Comparison of ENCODE assay signal across 8 cellular contexts in the genomic region with DNA sequence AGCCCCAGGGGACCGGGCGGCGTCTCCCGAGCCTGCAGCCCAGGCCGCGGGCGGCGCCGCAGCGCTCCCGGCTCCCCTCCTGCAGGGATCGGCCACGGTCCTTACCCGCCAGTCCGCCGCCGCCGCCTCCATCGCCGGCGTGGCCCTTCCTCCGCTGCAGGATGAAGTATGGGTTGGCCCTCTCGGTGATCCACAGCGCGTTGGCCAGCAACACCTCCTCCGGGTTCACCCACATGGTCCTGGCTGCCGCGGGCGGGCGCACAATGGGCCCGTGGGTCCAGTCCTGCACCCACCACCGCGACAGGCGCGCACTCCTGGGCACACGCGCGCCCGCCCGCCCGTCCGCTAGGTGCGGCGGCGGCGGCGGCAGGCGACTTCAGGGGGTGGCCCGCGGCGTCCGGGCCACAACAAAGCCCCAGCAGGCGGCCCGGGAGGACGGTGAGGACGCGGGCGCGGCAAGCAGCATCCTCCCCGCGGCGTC. TPM values are rescaled to one million over a fixed set of nuclear protein-coding genes. Genes with fewer than 3 reads are reported as not detected.
A peak's percentile ranks its signal among the peaks of the same experiment; 100 is the strongest.
DNase-seq lines count a peak whose midpoint lies in the region; ATAC-seq and TF ChIP-seq lines count a peak whose summit lies in the region.

No MANE protein-coding gene starts in this region.

- H3K36me3 Mint-ChIP-seq in activated CD8-positive, alpha-beta T cell treated with anti-CD3 and anti-CD28 coated beads for 36 hours (ENCODE audit: low read depth): no peaks in the 10 kb centered on the region
- peaks cover 33% of the 10 kb centered on the region for H3K36me3 Mint-ChIP-seq in nephron progenitor cell (ENCODE audit: low read depth)
- H3K36me3 Mint-ChIP-seq in CD8-positive, alpha-beta T cell: no peaks in the 10 kb centered on the region

- peak; percentile 65 for ATAC-seq in GM21390 (IDR thresholded peaks at IDR 0.05; ENCODE audit: unreplicated experiment)
- peak; percentile 68 for ATAC-seq in activated CD8-positive, alpha-beta T cell treated with anti-CD3 and anti-CD28 coated beads for 36 hours
- ATAC-seq in CD8-positive, alpha-beta T cell: no peak

- CTCF ChIA-PET in activated CD8-positive, alpha-beta T cell treated with anti-CD3 and anti-CD28 coated beads for 36 hours (lab: Charles Lee): interaction anchor here (1.2 kb wide), 1 partner anchor 396 kb away, joined by 3 read pairs; no protein-coding TSS in a partner anchor
- CTCF ChIA-PET in CD8-positive, alpha-beta T cell (lab: Charles Lee): no interaction called here

- no peaks in the 10 kb centered on the region for H3K9me3 Mint-ChIP-seq in activated CD8-positive, alpha-beta T cell treated with anti-CD3 and anti-CD28 coated beads for 36 hours
- peaks cover 14% of the 10 kb centered on the region for H3K9me3 Mint-ChIP-seq in nephron progenitor cell
- H3K9me3 Mint-ChIP-seq in CD8-positive, alpha-beta T cell: no peaks in the 10 kb centered on the region

- no peaks in the 10 kb centered on the region for H3K36me3 ChIP-seq in CD8-positive, alpha-beta T cell (ENCODE audit: insufficient read depth, low read length)

- no peak overlapping the region for H3K27ac ChIP-seq in HL-60 (replicated peaks)
- no peak overlapping the region for H3K27ac ChIP-seq in CD8-positive, alpha-beta T cell (ENCODE audit: low read depth, low read length)

- no peaks in the 10 kb centered on the region for H3K9me3 ChIP-seq in CD8-positive, alpha-beta T cell (ENCODE audit: low read length)

- TF ChIP-seq CTCF in HL-60 (IDR thresholded peaks at IDR 0.05; ENCODE audit: insufficient read depth, low read length): no peak
- no peak for TF ChIP-seq CTCF in activated CD8-positive, alpha-beta T cell treated with anti-CD3 and anti-CD28 coated beads for 36 hours (IDR thresholded peaks at IDR 0.05)
- TF ChIP-seq CTCF in nephron progenitor cell (IDR thresholded peaks at IDR 0.05): no peak
- TF ChIP-seq CTCF in CD8-positive, alpha-beta T cell (IDR thresholded peaks at IDR 0.05): no peak

- peaks cover 36% of the 10 kb centered on the region for H3K27me3 Mint-ChIP-seq in activated CD8-positive, alpha-beta T cell treated with anti-CD3 and anti-CD28 coated beads for 36 hours
- no peaks in the 10 kb centered on the region for H3K27me3 Mint-ChIP-seq in nephron progenitor cell (ENCODE audit: low read depth, poor library complexity)
- H3K27me3 Mint-ChIP-seq in CD8-positive, alpha-beta T cell (ENCODE audit: low read depth): peaks cover 55% of the 10 kb centered on the region

- peaks cover 8% of the 10 kb centered on the region for H3K4me1 Mint-ChIP-seq in activated CD8-positive, alpha-beta T cell treated with anti-CD3 and anti-CD28 coated beads for 36 hours (ENCODE audit: low read depth)
- peaks cover 38% of the 10 kb centered on the region for H3K4me1 Mint-ChIP-seq in nephron progenitor cell
- H3K4me1 Mint-ChIP-seq in CD8-positive, alpha-beta T cell (ENCODE audit: low read depth): peaks cover 10% of the 10 kb centered on the region

- H3K27me3 ChIP-seq in HL-60 (ENCODE audit: insufficient read depth, poor library complexity, severe bottlenecking): peaks cover 31% of the 10 kb centered on the region
- H3K27me3 ChIP-seq in CD8-positive, alpha-beta T cell (ENCODE audit: insufficient read depth, low read length): peaks cover 13% of the 10 kb centered on the region

- H3K4me3 ChIP-seq in HL-60 (replicated peaks; ENCODE audit: insufficient read depth, low read length): peak overlapping the region; percentile 56
- H3K4me3 ChIP-seq in CD8-positive, alpha-beta T cell (ENCODE audit: low read depth, low read length): no peak overlapping the region

- no peak overlapping the region for H3K4me3 Mint-ChIP-seq in activated CD8-positive, alpha-beta T cell treated with anti-CD3 and anti-CD28 coated beads for 36 hours
- H3K4me3 Mint-ChIP-seq in nephron progenitor cell: peak overlapping the region; percentile 86
- no peak overlapping the region for H3K4me3 Mint-ChIP-seq in CD8-positive, alpha-beta T cell

- POLR2A ChIA-PET in activated CD8-positive, alpha-beta T cell treated with anti-CD3 and anti-CD28 coated beads for 36 hours (lab: Charles Lee): no interaction called here
- POLR2A ChIA-PET in CD8-positive, alpha-beta T cell (lab: Charles Lee): no interaction called here

- H3K4me1 ChIP-seq in CD8-positive, alpha-beta T cell (ENCODE audit: insufficient read depth, low read length): no peaks in the 10 kb centered on the region

- peak; percentile 45 for DNase-seq in NCI-H345 (lab: John Stamatoyannopoulos, UW)
- no peak for DNase-seq in NCI-H345 treated with DMSO at 0.1 percent for 48 hours (lab: John Stamatoyannopoulos, UW; ENCODE audit: unreplicated experiment)
- DNase-seq in HL-60 (ENCODE audit: low read depth in 1 of 2, low spot score in 1 of 2): peak in 1 of 2 experiments; percentile 2
- DNase-seq in activated CD8-positive, alpha-beta T cell treated with anti-CD3 and anti-CD28 coated beads for 36 hours: peak; percentile 11
- DNase-seq in foreskin melanocyte: peak; percentile 22
- DNase-seq in nephron progenitor cell: peak; percentile 75
- DNase-seq in CD8-positive, alpha-beta T cell: no peak

- intact Hi-C loops in activated CD8-positive, alpha-beta T cell treated with anti-CD3 and anti-CD28 coated beads for 36 hours (cut with micrococcal nuclease): no loop called here
- intact Hi-C loops in CD8-positive, alpha-beta T cell (cut with DNase I, micrococcal nuclease): no loop called here

- no peak overlapping the region for H3K27ac Mint-ChIP-seq in activated CD8-positive, alpha-beta T cell treated with anti-CD3 and anti-CD28 coated beads for 36 hours
- no peak overlapping the region for H3K27ac Mint-ChIP-seq in nephron progenitor cell
- no peak overlapping the region for H3K27ac Mint-ChIP-seq in CD8-positive, alpha-beta T cell

RNA-seq across cellular contexts. Expression of gene TBC1D9, which starts 0.3 kb away (rescaled TPM):
- total RNA-seq in activated CD8-positive, alpha-beta T cell treated with anti-CD3 and anti-CD28 coated beads for 36 hours: not detected
- under 1 TPM; 0.33 to 0.57 TPM for total RNA-seq in CD8-positive, alpha-beta T cell

Comparison
In these comparisons a context has a peak if more than half of its experiments do, and no peak if none do; other contexts are left out.
1. DNase-seq: peak in NCI-H345 (single experiment), activated CD8-positive, alpha-beta T cell treated with anti-CD3 and anti-CD28 coated beads for 36 hours (single experiment), foreskin melanocyte (single experiment) and nephron progenitor cell (single experiment); none in NCI-H345 treated with DMSO at 0.1 percent for 48 hours (single experiment) and CD8-positive, alpha-beta T cell (0 of 7).